In the genomic region with DNA sequence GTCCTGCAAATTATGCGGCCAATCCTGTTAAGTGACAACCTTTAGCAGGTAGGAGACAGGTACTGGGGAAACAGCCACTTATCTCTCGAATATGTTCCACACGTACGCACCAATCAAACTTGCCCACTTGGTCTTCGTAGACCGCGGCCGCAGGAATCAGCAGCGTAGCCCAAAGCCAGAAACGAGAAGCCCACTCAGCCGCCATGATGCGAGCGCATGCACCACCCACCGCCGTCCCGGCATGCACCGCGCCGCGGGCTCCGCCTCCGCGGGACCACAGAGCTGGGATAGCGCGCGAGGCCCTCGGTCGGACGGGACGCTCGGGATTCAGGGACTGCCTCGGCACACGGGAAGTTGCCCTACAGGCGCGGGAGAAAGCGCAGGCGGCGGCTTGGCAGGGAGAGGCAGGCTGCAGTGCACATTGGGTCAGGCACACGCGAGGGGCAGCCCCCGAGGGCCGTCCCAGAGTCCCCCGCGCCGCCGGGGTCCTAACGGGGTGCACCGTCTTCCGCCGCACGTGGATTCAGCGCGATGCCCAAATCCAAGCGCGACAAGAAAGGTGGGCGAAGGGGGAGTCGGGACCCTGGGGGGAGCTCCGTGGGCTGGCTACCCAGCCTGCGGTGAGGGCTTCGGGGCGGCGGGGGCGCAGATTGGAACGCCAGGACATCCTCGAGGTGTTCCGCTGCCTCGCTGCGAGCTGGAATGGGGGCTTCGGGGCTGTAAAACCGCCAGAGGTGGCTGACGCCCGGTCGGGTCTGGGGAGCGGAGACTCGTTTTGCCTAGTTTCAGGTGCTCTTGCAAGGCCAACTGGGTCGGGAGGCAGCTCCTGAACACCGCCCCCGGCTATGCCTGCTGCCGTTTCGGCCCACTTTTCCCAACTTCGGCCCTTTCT, we compare ENCODE assay signal across 1 cellular context.
TF ChIP-seq lines count a peak whose summit lies in the region.

EMC1 (minus strand) TSS at position 220 of the 892 bp plus-strand sequence; CDS start at position 205, 15 bp downstream.
MRTO4 (plus strand) TSS at position 501 of the 892 bp plus-strand sequence; CDS start at position 532, 31 bp downstream.

TF ChIP-seq in HEK293, 187 proteins besides CTCF, POLR2A, EP300 and RAD21 (continued from another document and continues in another):
- TF ChIP-seq REST (tag by site-specific recombination; IDR thresholded peaks at IDR 0.05) (no peak), SALL2 (tag by site-specific recombination; IDR thresholded peaks at IDR 0.05; ENCODE audit: borderline replicate concordance) (no peak), ZNF404 (tag by site-specific recombination; IDR thresholded peaks at IDR 0.05) (no peak), ZNF23 (tag by site-specific recombination; IDR thresholded peaks at IDR 0.05; ENCODE audit: borderline replicate concordance) (no peak), ZNF768 (tag by site-specific recombination; IDR thresholded peaks at IDR 0.05) (no peak), PBX3 (CRISPR knock-in tag; IDR thresholded peaks at IDR 0.05) (peak; percentile 77; the same call in 1 of the 2 replicates), ZNF488 (tag by site-specific recombination; IDR thresholded peaks at IDR 0.05) (no peak), ZNF629 (tag by site-specific recombination; IDR thresholded peaks at IDR 0.05) (peak; percentile 77), MZF1 (tag by site-specific recombination; IDR thresholded peaks at IDR 0.05; ENCODE audit: borderline replicate concordance) (no peak), TSHZ1 (tag by site-specific recombination; IDR thresholded peaks at IDR 0.05; ENCODE audit: borderline replicate concordance) (no peak), ZNF292 (tag by site-specific recombination; IDR thresholded peaks at IDR 0.05; ENCODE audit: borderline replicate concordance, low read depth) (no peak), ZNF274 (IDR thresholded peaks at IDR 0.05; ENCODE audit: low read length) (no peak), ZNF274 (tag by site-specific recombination; IDR thresholded peaks at IDR 0.05; ENCODE audit: borderline replicate concordance) (no peak), ZNF548 (tag by site-specific recombination; IDR thresholded peaks at IDR 0.05) (no peak), ZBTB7A (tag by site-specific recombination; IDR thresholded peaks at IDR 0.05; ENCODE audit: low read depth) (peak; percentile 77; the same call in 1 of the 2 replicates), ZNF121 (tag by site-specific recombination; IDR thresholded peaks at IDR 0.05) (no peak), ZNF501 (tag by site-specific recombination; IDR thresholded peaks at IDR 0.05) (peak; percentile 81; the same call in 1 of the 2 replicates), RBAK (tag by site-specific recombination; IDR thresholded peaks at IDR 0.05) (no peak), ZNF211 (tag by site-specific recombination; IDR thresholded peaks at IDR 0.05; ENCODE audit: low read depth) (no peak), OSR2 (tag by site-specific recombination; IDR thresholded peaks at IDR 0.05) (no peak; the same call in 1 of the 2 replicates), HOXC10 (CRISPR knock-in tag; IDR thresholded peaks at IDR 0.05) (no peak), ZNF175 (tag by site-specific recombination; IDR thresholded peaks at IDR 0.05) (no peak), ZNF48 (tag by site-specific recombination; IDR thresholded peaks at IDR 0.05) (no peak), ZNF37A (tag by site-specific recombination; IDR thresholded peaks at IDR 0.05) (no peak), ZFP41 (tag by site-specific recombination; IDR thresholded peaks at IDR 0.05; ENCODE audit: borderline replicate concordance) (no peak)
- TF ChIP-seq, protein P1, sequence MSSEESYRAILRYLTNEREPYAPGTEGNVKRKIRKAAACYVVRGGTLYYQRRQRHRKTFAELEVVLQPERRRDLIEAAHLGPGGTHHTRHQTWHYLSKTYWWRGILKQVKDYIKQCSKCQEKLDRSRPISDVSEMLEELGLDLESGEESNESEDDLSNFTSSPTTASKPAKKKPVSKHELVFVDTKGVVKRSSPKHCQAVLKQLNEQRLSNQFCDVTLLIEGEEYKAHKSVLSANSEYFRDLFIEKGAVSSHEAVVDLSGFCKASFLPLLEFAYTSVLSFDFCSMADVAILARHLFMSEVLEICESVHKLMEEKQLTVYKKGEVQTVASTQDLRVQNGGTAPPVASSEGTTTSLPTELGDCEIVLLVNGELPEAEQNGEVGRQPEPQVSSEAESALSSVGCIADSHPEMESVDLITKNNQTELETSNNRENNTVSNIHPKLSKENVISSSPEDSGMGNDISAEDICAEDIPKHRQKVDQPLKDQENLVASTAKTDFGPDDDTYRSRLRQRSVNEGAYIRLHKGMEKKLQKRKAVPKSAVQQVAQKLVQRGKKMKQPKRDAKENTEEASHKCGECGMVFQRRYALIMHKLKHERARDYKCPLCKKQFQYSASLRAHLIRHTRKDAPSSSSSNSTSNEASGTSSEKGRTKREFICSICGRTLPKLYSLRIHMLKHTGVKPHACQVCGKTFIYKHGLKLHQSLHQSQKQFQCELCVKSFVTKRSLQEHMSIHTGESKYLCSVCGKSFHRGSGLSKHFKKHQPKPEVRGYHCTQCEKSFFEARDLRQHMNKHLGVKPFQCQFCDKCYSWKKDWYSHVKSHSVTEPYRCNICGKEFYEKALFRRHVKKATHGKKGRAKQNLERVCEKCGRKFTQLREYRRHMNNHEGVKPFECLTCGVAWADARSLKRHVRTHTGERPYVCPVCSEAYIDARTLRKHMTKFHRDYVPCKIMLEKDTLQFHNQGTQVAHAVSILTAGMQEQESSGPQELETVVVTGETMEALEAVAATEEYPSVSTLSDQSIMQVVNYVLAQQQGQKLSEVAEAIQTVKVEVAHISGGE (tag by site-specific recombination; conservative IDR thresholded peaks at IDR 0.05; ENCODE audit: low read depth): peak; percentile 83
- TF ChIP-seq, protein P2, sequence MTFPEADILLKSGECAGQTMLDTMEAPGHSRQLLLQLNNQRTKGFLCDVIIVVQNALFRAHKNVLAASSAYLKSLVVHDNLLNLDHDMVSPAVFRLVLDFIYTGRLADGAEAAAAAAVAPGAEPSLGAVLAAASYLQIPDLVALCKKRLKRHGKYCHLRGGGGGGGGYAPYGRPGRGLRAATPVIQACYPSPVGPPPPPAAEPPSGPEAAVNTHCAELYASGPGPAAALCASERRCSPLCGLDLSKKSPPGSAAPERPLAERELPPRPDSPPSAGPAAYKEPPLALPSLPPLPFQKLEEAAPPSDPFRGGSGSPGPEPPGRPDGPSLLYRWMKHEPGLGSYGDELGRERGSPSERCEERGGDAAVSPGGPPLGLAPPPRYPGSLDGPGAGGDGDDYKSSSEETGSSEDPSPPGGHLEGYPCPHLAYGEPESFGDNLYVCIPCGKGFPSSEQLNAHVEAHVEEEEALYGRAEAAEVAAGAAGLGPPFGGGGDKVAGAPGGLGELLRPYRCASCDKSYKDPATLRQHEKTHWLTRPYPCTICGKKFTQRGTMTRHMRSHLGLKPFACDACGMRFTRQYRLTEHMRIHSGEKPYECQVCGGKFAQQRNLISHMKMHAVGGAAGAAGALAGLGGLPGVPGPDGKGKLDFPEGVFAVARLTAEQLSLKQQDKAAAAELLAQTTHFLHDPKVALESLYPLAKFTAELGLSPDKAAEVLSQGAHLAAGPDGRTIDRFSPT (tag by site-specific recombination; IDR thresholded peaks at IDR 0.05): no peak
- TF ChIP-seq, protein P3, sequence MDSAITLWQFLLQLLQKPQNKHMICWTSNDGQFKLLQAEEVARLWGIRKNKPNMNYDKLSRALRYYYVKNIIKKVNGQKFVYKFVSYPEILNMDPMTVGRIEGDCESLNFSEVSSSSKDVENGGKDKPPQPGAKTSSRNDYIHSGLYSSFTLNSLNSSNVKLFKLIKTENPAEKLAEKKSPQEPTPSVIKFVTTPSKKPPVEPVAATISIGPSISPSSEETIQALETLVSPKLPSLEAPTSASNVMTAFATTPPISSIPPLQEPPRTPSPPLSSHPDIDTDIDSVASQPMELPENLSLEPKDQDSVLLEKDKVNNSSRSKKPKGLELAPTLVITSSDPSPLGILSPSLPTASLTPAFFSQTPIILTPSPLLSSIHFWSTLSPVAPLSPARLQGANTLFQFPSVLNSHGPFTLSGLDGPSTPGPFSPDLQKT (IDR thresholded peaks at IDR 0.05; ENCODE audit: borderline replicate concordance, low read depth, low read length): no peak
- TF ChIP-seq, protein P4, sequence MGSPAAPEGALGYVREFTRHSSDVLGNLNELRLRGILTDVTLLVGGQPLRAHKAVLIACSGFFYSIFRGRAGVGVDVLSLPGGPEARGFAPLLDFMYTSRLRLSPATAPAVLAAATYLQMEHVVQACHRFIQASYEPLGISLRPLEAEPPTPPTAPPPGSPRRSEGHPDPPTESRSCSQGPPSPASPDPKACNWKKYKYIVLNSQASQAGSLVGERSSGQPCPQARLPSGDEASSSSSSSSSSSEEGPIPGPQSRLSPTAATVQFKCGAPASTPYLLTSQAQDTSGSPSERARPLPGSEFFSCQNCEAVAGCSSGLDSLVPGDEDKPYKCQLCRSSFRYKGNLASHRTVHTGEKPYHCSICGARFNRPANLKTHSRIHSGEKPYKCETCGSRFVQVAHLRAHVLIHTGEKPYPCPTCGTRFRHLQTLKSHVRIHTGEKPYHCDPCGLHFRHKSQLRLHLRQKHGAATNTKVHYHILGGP (tag by site-specific recombination; IDR thresholded peaks at IDR 0.05): no peak
- TF ChIP-seq, protein P5, sequence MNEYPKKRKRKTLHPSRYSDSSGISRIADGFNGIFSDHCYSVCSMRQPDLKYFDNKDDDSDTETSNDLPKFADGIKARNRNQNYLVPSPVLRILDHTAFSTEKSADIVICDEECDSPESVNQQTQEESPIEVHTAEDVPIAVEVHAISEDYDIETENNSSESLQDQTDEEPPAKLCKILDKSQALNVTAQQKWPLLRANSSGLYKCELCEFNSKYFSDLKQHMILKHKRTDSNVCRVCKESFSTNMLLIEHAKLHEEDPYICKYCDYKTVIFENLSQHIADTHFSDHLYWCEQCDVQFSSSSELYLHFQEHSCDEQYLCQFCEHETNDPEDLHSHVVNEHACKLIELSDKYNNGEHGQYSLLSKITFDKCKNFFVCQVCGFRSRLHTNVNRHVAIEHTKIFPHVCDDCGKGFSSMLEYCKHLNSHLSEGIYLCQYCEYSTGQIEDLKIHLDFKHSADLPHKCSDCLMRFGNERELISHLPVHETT (tag by site-specific recombination; IDR thresholded peaks at IDR 0.05): peak; percentile 92
